In the genomic region with DNA sequence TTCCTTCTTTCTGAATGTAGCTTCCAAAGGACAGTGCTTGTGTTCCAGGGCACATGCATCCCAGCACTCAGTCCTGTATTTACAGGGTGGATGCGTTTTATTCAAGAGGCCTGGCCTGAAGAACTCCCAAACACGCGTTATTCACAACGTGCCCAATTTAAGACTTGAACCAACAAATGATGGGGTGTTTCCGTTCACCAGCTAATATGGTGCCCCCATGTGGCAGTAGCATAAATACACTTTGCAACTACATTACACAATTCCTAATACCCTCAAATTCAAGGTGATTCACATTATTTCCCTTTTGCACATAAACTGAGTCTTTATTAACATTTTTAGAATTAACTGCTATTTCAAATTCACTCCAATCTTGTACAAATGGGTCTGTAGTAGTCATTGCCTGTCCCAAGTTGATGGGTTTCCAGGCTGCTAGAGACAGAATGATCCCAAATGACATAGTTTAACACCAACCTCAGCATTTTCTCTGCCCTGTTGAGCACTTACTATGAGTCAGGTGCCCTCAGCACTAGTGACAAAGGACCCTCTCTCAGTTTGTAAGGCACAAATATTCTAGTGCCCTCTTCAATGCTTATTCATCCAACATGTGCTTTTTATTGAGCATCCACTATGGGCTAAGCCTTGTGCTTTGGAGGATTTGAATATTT, we compare ENCODE assay signal across 8 cellular contexts. TPM values are rescaled to one million over a fixed set of nuclear protein-coding genes. Genes with fewer than 3 reads are reported as not detected.
DNase-seq lines count a peak whose midpoint lies in the region; ATAC-seq and TF ChIP-seq lines count a peak whose summit lies in the region.

No MANE protein-coding gene starts in this region.

- no peak for TF ChIP-seq EP300 in SK-N-SH (IDR thresholded peaks at IDR 0.05; ENCODE audit: borderline replicate concordance in 1 of 2, low read depth in 1 of 2, low read length in 1 of 2)

- peak; percentile 66 for TF ChIP-seq CTCF in GM13977 (IDR thresholded peaks at IDR 0.05; ENCODE audit: extremely low read depth, insufficient read depth, missing control alignments)
- peak; percentile 70 for TF ChIP-seq CTCF in SK-N-SH (IDR thresholded peaks at IDR 0.05)

- H2AFZ ChIP-seq in SK-N-SH (ENCODE audit: low read depth): no peak overlapping the region

- H3K4me3 ChIP-seq in SK-N-SH (ENCODE audit: low read depth in 2 of 2, low read length in 1 of 2): no peak overlapping the region

- H3K36me3 ChIP-seq in SK-N-SH (replicated peaks in 1 of 2; ENCODE audit: control insufficient read depth in 1 of 2, insufficient read depth in 2 of 2, low read length in 1 of 2): no peaks in the 10 kb centered on the region

- DNase-seq in AG08396 (ENCODE audit: low spot score): peak; percentile 18
- DNase-seq in GM13977 (ENCODE audit: low spot score): peak; percentile 62
- peak; percentile 13 for DNase-seq in SK-N-SH
- DNase-seq in hepatic stellate cell (ENCODE audit: low spot score): peak; percentile 23
- DNase-seq in NCI-H1436 (lab: John Stamatoyannopoulos, UW): no peak
- no peak for DNase-seq in activated CD8-positive, alpha-beta memory T cell treated with anti-CD3 and anti-CD28 coated beads, Interleukin-2, amount 50 U/mL, for 48 hours

- in situ Hi-C loops in GM13977 (cut with MboI; ENCODE audit: low pct_unique_long_range_greater_than_20kb, low sequenced_read_pairs, unreplicated experiment): no loop called here

- POLR2A ChIA-PET in SK-N-SH (lab: Yijun Ruan, JAX): no interaction called here

- peak; percentile 45 for TF ChIP-seq RAD21 in SK-N-SH (IDR thresholded peaks at IDR 0.05; ENCODE audit: low read length)

- CTCF ChIA-PET in SK-N-SH (lab: Yijun Ruan, JAX): interaction anchor here (0.8 to 1.6 kb wide), 5 partner anchors 11 to 172 kb away, joined by 3 to 4 read pairs (median 3); no protein-coding TSS in a partner anchor

- H3K27me3 ChIP-seq in SK-N-SH (ENCODE audit: insufficient read depth): peaks cover 32% of the 10 kb centered on the region; the same call in 1 of the 2 replicates

- H4K20me1 ChIP-seq in SK-N-SH (ENCODE audit: insufficient read depth): no peaks in the 10 kb centered on the region

- H3K4me1 ChIP-seq in SK-N-SH (ENCODE audit: control insufficient read depth in 1 of 2, insufficient read depth in 2 of 2, low read depth in 1 of 2, low read length in 1 of 2): no peaks in the 10 kb centered on the region

- no peak for ATAC-seq in HG03460 (IDR thresholded peaks at IDR 0.05; ENCODE audit: unreplicated experiment)
- ATAC-seq in GM19467 (IDR thresholded peaks at IDR 0.05; ENCODE audit: unreplicated experiment): no peak

- no peak overlapping the region for H3K9ac ChIP-seq in SK-N-SH

- no peak overlapping the region for H3K27ac ChIP-seq in SK-N-SH (ENCODE audit: low read depth in 2 of 2, low read length in 1 of 2)

- H3K9me2 ChIP-seq in SK-N-SH: no peaks in the 10 kb centered on the region

- H3K4me2 ChIP-seq in SK-N-SH: no peak overlapping the region

- no peaks in the 10 kb centered on the region for H3K9me3 ChIP-seq in SK-N-SH

- no peaks in the 10 kb centered on the region for H3F3A ChIP-seq in SK-N-SH (replicated peaks; ENCODE audit: insufficient read depth)

- H3K79me2 ChIP-seq in SK-N-SH (ENCODE audit: insufficient read depth): no peaks in the 10 kb centered on the region

- 5% methylated on average over 5 of the region's 5 CpGs for WGBS in SK-N-SH (ENCODE audit: low lambda C conversion rate)

TF ChIP-seq in SK-N-SH, 30 proteins besides CTCF, POLR2A, EP300 and RAD21:
- TF ChIP-seq, protein P1, sequence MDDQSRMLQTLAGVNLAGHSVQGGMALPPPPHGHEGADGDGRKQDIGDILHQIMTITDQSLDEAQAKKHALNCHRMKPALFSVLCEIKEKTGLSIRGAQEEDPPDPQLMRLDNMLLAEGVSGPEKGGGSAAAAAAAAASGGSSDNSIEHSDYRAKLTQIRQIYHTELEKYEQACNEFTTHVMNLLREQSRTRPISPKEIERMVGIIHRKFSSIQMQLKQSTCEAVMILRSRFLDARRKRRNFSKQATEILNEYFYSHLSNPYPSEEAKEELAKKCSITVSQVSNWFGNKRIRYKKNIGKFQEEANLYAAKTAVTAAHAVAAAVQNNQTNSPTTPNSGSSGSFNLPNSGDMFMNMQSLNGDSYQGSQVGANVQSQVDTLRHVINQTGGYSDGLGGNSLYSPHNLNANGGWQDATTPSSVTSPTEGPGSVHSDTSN (IDR thresholded peaks at IDR 0.05): no peak
- TF ChIP-seq SMC3 (IDR thresholded peaks at IDR 0.05; ENCODE audit: low read depth, low read length): peak; percentile 63

RNA-seq across cellular contexts. Expression of a gene that starts 26.9 kb away (rescaled TPM):
- not detected in 2 replicates for polyA plus RNA-seq in SK-N-SH (2012; rRNA removed)
- polyA plus RNA-seq in SK-N-SH (2012; cell fraction: cytosol; rRNA removed): 0.03 and 0.05 TPM in 2 replicates
- polyA plus RNA-seq in SK-N-SH (2012; cell fraction: nucleus; rRNA removed): 0.04 TPM in 1 of 2 replicates, not detected in the other

RNA-seq across cellular contexts. Expression of a gene that starts 50.7 kb away (rescaled TPM):
- polyA plus RNA-seq in SK-N-SH (2012; rRNA removed): not detected in 2 replicates
- polyA plus RNA-seq in SK-N-SH (2012; cell fraction: cytosol; rRNA removed): not detected in 2 replicates
- polyA plus RNA-seq in SK-N-SH (2012; cell fraction: nucleus; rRNA removed): not detected in 2 replicates

Comparison
In these comparisons a context has a peak if more than half of its experiments do, and no peak if none do; other contexts are left out.
1. DNase-seq: peak in AG08396 (single experiment), GM13977 (single experiment), SK-N-SH (single experiment) and hepatic stellate cell (single experiment); none in NCI-H1436 (single experiment) and activated CD8-positive, alpha-beta memory T cell treated with anti-CD3 and anti-CD28 coated beads, Interleukin-2, amount 50 U/mL, for 48 hours (single experiment).